ENCODE assay signal across 9 cellular contexts in genomic region chr2:31354837-31355236, GRCh38. TPM values are rescaled to one million over a fixed set of nuclear protein-coding genes. Genes with fewer than 3 reads are reported as not detected.
DNase-seq lines count a peak whose midpoint lies in the region; ATAC-seq and TF ChIP-seq lines count a peak whose summit lies in the region.
"Had no signal": no experiment of that assay in that cellular context is flagged by ENCODE, and none has a peak within 500 bp of the region (broad histone marks: within the 10 kb centered on the region; RNA-seq: fewer than 3 reads in every experiment).

No MANE protein-coding gene starts in this region.

- no peaks in the 10 kb centered on the region for H3K36me3 Mint-ChIP-seq in neural crest cell (ENCODE audit: low read depth)

- DNase-seq in GM06990 (ENCODE audit: extremely low read depth, insufficient read length) (no peak), LNCaP clone FGC (ENCODE audit: low read depth) (no peak), astrocyte of the cerebellum (ENCODE audit: low read depth) (no peak), neural crest cell (ENCODE audit: low read depth, low spot score) (no peak), SHP77 treated with DMSO at 0.1 percent for 48 hours (lab: John Stamatoyannopoulos, UW) (no peak), retina (no peak)
- DNase-seq: NCI-H748 treated with DMSO at 0.1 percent for 48 hours had no signal

- H3K4me3 Mint-ChIP-seq in neural crest cell, result no peak overlapping the region
- H3K4me3 Mint-ChIP-seq: brain had no signal

- peaks cover 1% of the 10 kb centered on the region; the same call in 1 of the 2 replicates for H3K27me3 ChIP-seq in GM06990 (replicated peaks; ENCODE audit: control insufficient read depth, insufficient read depth, low read length)

- H3K27me3 Mint-ChIP-seq in neural crest cell (ENCODE audit: low read depth), result peaks cover 7% of the 10 kb centered on the region

- peak; percentile 57 for TF ChIP-seq CTCF in GM06990 (IDR thresholded peaks at IDR 0.05; ENCODE audit: insufficient read depth, low read length, poor library complexity, severe bottlenecking)
- TF ChIP-seq CTCF in LNCaP clone FGC (IDR thresholded peaks at IDR 0.05; ENCODE audit: control insufficient read depth, extremely low read depth, insufficient read depth), result peak; percentile 43
- peak; percentile 46 for TF ChIP-seq CTCF in astrocyte of the cerebellum (IDR thresholded peaks at IDR 0.05; ENCODE audit: low read depth, low read length, missing control alignments)
- peak; percentile 45 for TF ChIP-seq CTCF in neural crest cell (conservative IDR thresholded peaks at IDR 0.05)

- H3K4me3 ChIP-seq in GM06990 (replicated peaks; ENCODE audit: low read depth, low read length) (no peak overlapping the region), LNCaP clone FGC (ENCODE audit: low read depth, low read length) (no peak overlapping the region), astrocyte of the cerebellum (ENCODE audit: low read depth, low read length) (no peak overlapping the region)

- no peak overlapping the region for H3K27ac Mint-ChIP-seq in neural crest cell (ENCODE audit: unreplicated experiment)
- H3K27ac Mint-ChIP-seq: brain had no signal

- ATAC-seq in GM19452 (IDR thresholded peaks at IDR 0.05; ENCODE audit: unreplicated experiment), result no peak

- H3K36me3 ChIP-seq in GM06990 (ENCODE audit: control insufficient read depth, insufficient read depth, low read length), result no peaks in the 10 kb centered on the region

- H3K9me3 Mint-ChIP-seq in neural crest cell, result no peaks in the 10 kb centered on the region

- no peaks in the 10 kb centered on the region for H3K4me1 Mint-ChIP-seq in neural crest cell
- H3K4me1 Mint-ChIP-seq: brain had no signal

- in situ Hi-C loops in astrocyte of the cerebellum (cut with HindIII; ENCODE audit: low sequenced_read_pairs), result no loop called here

RNA-seq across cellular contexts. Expression of gene XDH, which starts 59.7 kb away (rescaled TPM):
- total RNA-seq in neural crest cell, result 0.75 and 1.5 TPM in 2 replicates
